15 cellular contexts compared by ENCODE assay signal in genomic region chr20:25066386-25066785, GRCh38. TPM values are rescaled to one million over a fixed set of nuclear protein-coding genes. Genes with fewer than 3 reads are reported as not detected.
A peak's percentile ranks its signal among the peaks of the same experiment; 100 is the strongest.
DNase-seq lines count a peak whose midpoint lies in the region; ATAC-seq, FAIRE-seq and TF ChIP-seq lines count a peak whose summit lies in the region.
"Had no signal": no experiment of that assay in that cellular context is flagged by ENCODE, and none has a peak within 500 bp of the region (broad histone marks: within the 10 kb centered on the region; RNA-seq: fewer than 3 reads in every experiment).

No MANE protein-coding gene starts in this region.

- no peak overlapping the region for H2BK5ac ChIP-seq in neuronal stem cell (ENCODE audit: low read length)

- no peak overlapping the region for H2AFZ ChIP-seq in neuronal stem cell (ENCODE audit: low read length)

- H3K14ac ChIP-seq in neuronal stem cell (ENCODE audit: low read length), result no peak overlapping the region

- no peak for FAIRE-seq in pancreas (lab: Jason Lieb, UNC)
- FAIRE-seq: endometrium had no signal

- H2BK15ac ChIP-seq in neuronal stem cell (ENCODE audit: low read length), result no peak overlapping the region

- no peak overlapping the region for H3K4me2 ChIP-seq in neuronal stem cell (ENCODE audit: insufficient read depth, low read length, poor library complexity, severe bottlenecking)
- H3K4me2 ChIP-seq: BLaER1, KMS-11 had no signal

- H2BK120ac ChIP-seq in neuronal stem cell (ENCODE audit: low read depth, low read length), result no peak overlapping the region

- H2BK12ac ChIP-seq in neuronal stem cell (ENCODE audit: low read length), result no peak overlapping the region

- no peak overlapping the region for H3K27ac ChIP-seq in HEK293 (ENCODE audit: extremely low read depth, low read depth, low read length)
- H3K27ac ChIP-seq in pancreas, result no peak overlapping the region
- no peak overlapping the region for H3K27ac ChIP-seq in gastroesophageal sphincter
- no peak overlapping the region for H3K27ac ChIP-seq in neuronal stem cell (replicated peaks; ENCODE audit: low read length)
- H3K27ac ChIP-seq: 22Rv1, BLaER1, KMS-11 had no signal

- WGBS in pancreas, 2 donors, result 12 to 18% methylated on average over 6 of the region's 6 CpGs
- 10% methylated on average over 6 of the region's 6 CpGs; no CpG with 5 or more reads in 1 of the 2 donors for WGBS in gastroesophageal sphincter (ENCODE audit: low coverage in 1 of 2), 2 donors
- WGBS in neuronal stem cell (ENCODE audit: extremely low coverage in 2 of 2, insufficient read length in 2 of 2, insufficient replicate concordance in 1 of 2), 2 donors, result no CpG with 5 or more reads among the region's 6 CpGs

- H3K9me3 ChIP-seq in HEK293 (ENCODE audit: control insufficient read depth, insufficient read depth, low read depth, low read length), result no peaks in the 10 kb centered on the region
- H3K9me3 ChIP-seq in pancreas, result no peaks in the 10 kb centered on the region
- no peaks in the 10 kb centered on the region for H3K9me3 ChIP-seq in gastroesophageal sphincter
- peaks cover 0 to 9% of the 10 kb centered on the region in 2 donors for H3K9me3 ChIP-seq in neuronal stem cell (replicated peaks in 1 of 2; ENCODE audit: control insufficient read depth in 2 of 2, insufficient read depth in 1 of 2, low read depth in 1 of 2, low read length in 2 of 2)
- H3K9me3 ChIP-seq: BLaER1 had no signal

- H3K4ac ChIP-seq in neuronal stem cell (ENCODE audit: low read length), result no peak overlapping the region

- ATAC-seq in pancreas (peak; percentile 63 to 74 (median 67)), gastroesophageal sphincter (no peak)

- H3K23ac ChIP-seq in neuronal stem cell (ENCODE audit: low read depth, low read length, poor library complexity), result no peak overlapping the region

- H3K4me1 ChIP-seq in HEK293 (ENCODE audit: control insufficient read depth, insufficient read depth, low read length) (no peaks in the 10 kb centered on the region), pancreas (peaks cover 8 to 19% (median 9%) of the 10 kb centered on the region in 3 donors), gastroesophageal sphincter (peaks cover 0 to 13% (median 0%) of the 10 kb centered on the region in 3 donors), neuronal stem cell (ENCODE audit: control insufficient read depth in 2 of 2, insufficient read depth in 1 of 2, low read depth in 1 of 2, low read length in 2 of 2) (peaks cover 0 to 10% of the 10 kb centered on the region in 2 donors)

- H4K91ac ChIP-seq in neuronal stem cell (ENCODE audit: low read depth, low read length, poor library complexity), result no peak overlapping the region

- TF ChIP-seq CTCF in HEK293 (tag by site-specific recombination; IDR thresholded peaks at IDR 0.05) (no peak), pancreas (IDR thresholded peaks at IDR 0.05) (no peak), gastroesophageal sphincter (IDR thresholded peaks at IDR 0.05) (no peak)

- TF ChIP-seq EP300 in gastroesophageal sphincter (IDR thresholded peaks at IDR 0.05), result no peak

- CTCF ChIA-PET in HEK293 (lab: Yijun Ruan, JAX), result interaction anchor here (1.3 to 5.4 kb wide), 2 partner anchors 68 to 72 kb away, joined by 6 to 70 read pairs; no protein-coding TSS in a partner anchor

- H3K4me3 ChIP-seq in HEK293 (ENCODE audit: low read depth, low read length) (no peak overlapping the region), pancreas (no peak overlapping the region), gastroesophageal sphincter (no peak overlapping the region), neuronal stem cell (ENCODE audit: low read length in 2 of 2) (no peak overlapping the region)
- H3K4me3 ChIP-seq: BLaER1 had no signal

- H3K9ac ChIP-seq in neuronal stem cell (ENCODE audit: low read depth, low read length, poor library complexity), result no peak overlapping the region
- H3K9ac ChIP-seq: BLaER1, KMS-11 had no signal

- POLR2A ChIA-PET in HEK293 (lab: Yijun Ruan, JAX), result no interaction called here

- no peaks in the 10 kb centered on the region for H3K27me3 ChIP-seq in pancreas
- peaks cover 21% of the 10 kb centered on the region for H3K27me3 ChIP-seq in gastroesophageal sphincter
- peaks cover 0 to 52% (median 31%) of the 10 kb centered on the region in 3 experiments for H3K27me3 ChIP-seq in neuronal stem cell (ENCODE audit: control insufficient read depth in 3 of 3, insufficient read depth in 3 of 3, low read depth in 1 of 3, low read length in 3 of 3)
- H3K27me3 ChIP-seq: BLaER1 had no signal

- no peak overlapping the region for H3K18ac ChIP-seq in neuronal stem cell (ENCODE audit: low read length)

- TF ChIP-seq POLR2A in gastroesophageal sphincter (IDR thresholded peaks at IDR 0.05), result no peak

- no peak overlapping the region for H2AK5ac ChIP-seq in neuronal stem cell (ENCODE audit: low read depth, low read length)

- H3K79me1 ChIP-seq in neuronal stem cell (ENCODE audit: low read depth, low read length), result peaks cover 3% of the 10 kb centered on the region

- no peaks in the 10 kb centered on the region for H3K36me3 ChIP-seq in HEK293 (ENCODE audit: control insufficient read depth in 2 of 2, insufficient read depth in 1 of 2, low read length in 2 of 2)
- H3K36me3 ChIP-seq in pancreas, result no peaks in the 10 kb centered on the region
- H3K36me3 ChIP-seq in gastroesophageal sphincter, result no peaks in the 10 kb centered on the region
- H3K36me3 ChIP-seq in neuronal stem cell (replicated peaks in 1 of 2; ENCODE audit: control insufficient read depth in 2 of 2, insufficient read depth in 2 of 2, low read length in 2 of 2), result peaks cover 0 to 1% of the 10 kb centered on the region in 2 donors
- H3K36me3 ChIP-seq: BLaER1 had no signal

- intact Hi-C loops in pancreas (cut with DNase I), result loop anchor here (2.0 to 10.0 kb wide), 3 partner anchors 72 to 111 kb away; partner anchors contain the start of gene APMAP (in 1 of the 3)

- H4K8ac ChIP-seq in neuronal stem cell (ENCODE audit: low read depth, low read length), result no peak overlapping the region

- peak; percentile 44 for DNase-seq in DMS 273 (lab: John Stamatoyannopoulos, UW; ENCODE audit: unreplicated experiment)
- DNase-seq in DMS 273 treated with DMSO at 0.1 percent for 48 hours (lab: John Stamatoyannopoulos, UW), result no peak
- peak; percentile 19 for DNase-seq in RPMI7951 (ENCODE audit: low read depth)
- DNase-seq in pancreas, result peak in 3 of 6 donors; percentile 50 to 63 (median 60)
- DNase-seq in NK-92 (lab: John Stamatoyannopoulos, UW; ENCODE audit: unreplicated experiment), result no peak
- DNase-seq in neuronal stem cell (ENCODE audit: low spot score), result no peak

TF ChIP-seq in HEK293, 187 proteins besides CTCF, POLR2A, EP300 and RAD21:
- TF ChIP-seq KLF16 (tag by site-specific recombination; IDR thresholded peaks at IDR 0.05) (no peak), ZNF76 (tag by site-specific recombination; IDR thresholded peaks at IDR 0.05; ENCODE audit: borderline replicate concordance, low read depth) (peak; percentile 24; the same call in 1 of the 2 replicates), PRDM1 (tag by site-specific recombination; IDR thresholded peaks at IDR 0.05) (0 out of 2 replicates have a peak, but pooled peaks have one; percentile 10)

RNA-seq across cellular contexts. Expression of gene ACSS1, which starts 8.4 kb away (rescaled TPM):
- total RNA-seq in RPMI7951 (2014; rRNA removed; shearing (Covaris generic)), result 1.6 and 2.0 TPM in 2 replicates
- total RNA-seq in pancreas, result 10 to 100 TPM; 30.4 to 47.2 (median 36.0) TPM
- 10 to 100 TPM; 34.6 to 43.7 TPM for polyA plus RNA-seq in pancreas
- 100 to 1,000 TPM in 1 of 4 donors, 10 to 100 TPM in 3; 44.7 to 105 (median 61.6) TPM for total RNA-seq in gastroesophageal sphincter
- 0.24 TPM for polyA plus RNA-seq in neuronal stem cell (2013, experiment 1 of 2)
- 0.26 TPM for polyA plus RNA-seq in neuronal stem cell (2013, experiment 2 of 2)

RNA-seq across cellular contexts. Expression of gene VSX1, which starts 15.6 kb away (rescaled TPM):
- total RNA-seq in RPMI7951 (2014; rRNA removed; shearing (Covaris generic)), result 2.8 and 3.8 TPM in 2 replicates
- total RNA-seq in pancreas, result under 1 TPM; 0.13 to 0.31 (median 0.23) TPM
- under 1 TPM; 0.08 to 0.77 TPM for polyA plus RNA-seq in pancreas
- not detected for total RNA-seq in gastroesophageal sphincter
- 0.73 TPM for polyA plus RNA-seq in neuronal stem cell (2013, experiment 1 of 2)
- polyA plus RNA-seq in neuronal stem cell (2013, experiment 2 of 2), result 0.78 TPM
- total RNA-seq: aorta, mesenteric fat pad, OCI-LY7 had no signal
- polyA plus RNA-seq: aorta had no signal

Comparison
In these comparisons a context has a peak if more than half of its experiments do, and no peak if none do; other contexts are left out.
1. DNase-seq: peak in DMS 273 (single experiment) and RPMI7951 (single experiment); none in DMS 273 treated with DMSO at 0.1 percent for 48 hours (single experiment), NK-92 (single experiment) and neuronal stem cell (single experiment).
2. RNA of gene ACSS1, which starts 8.4 kb away (total RNA-seq): 44.7 to 105 TPM in gastroesophageal sphincter and 30.4 to 47.2 TPM in pancreas; 1.6 to 2.0 TPM in RPMI7951; every median in the first group is over 10 times any median in the second.